In genomic region chr14:64247186-64247585, GRCh38 we compare ENCODE assay signal across 36 cellular contexts. TPM values are rescaled to one million over a fixed set of nuclear protein-coding genes. Genes with fewer than 3 reads are reported as not detected.
"Had no signal": no experiment of that assay in that cellular context is flagged by ENCODE, and none has a peak within 500 bp of the region (broad histone marks: within the 10 kb centered on the region; RNA-seq: fewer than 3 reads in every experiment).

No MANE protein-coding gene starts in this region.

- H3K4me3 ChIP-seq: MG63 had no signal

- H3K9me3 ChIP-seq: MG63 had no signal

- H3K36me3 ChIP-seq: MG63 had no signal

- DNase-seq: Karpas-422, Kasumi-1, MG63, MM.1S, MV-4-11, NCI-H1048, NCI-H1092, NCI-H1092 treated with DMSO at 0.1 percent for 48 hours, NCI-H1105, NCI-H1105 treated with DMSO at 0.1 percent for 48 hours, NCI-H1417, NCI-H1417 treated with DMSO at 0.1 percent for 48 hours, NCI-H1436, NCI-H1436 treated with DMSO at 0.1 percent for 48 hours, NCI-H146, NCI-H1694, NCI-H1694 treated with DMSO at 0.1 percent for 48 hours, NCI-H187, NCI-H187 treated with DMSO at 0.1 percent for 48 hours, NCI-H1930, NCI-H2029, NCI-H2029 treated with DMSO at 0.1 percent for 48 hours, NCI-H2081, NCI-H2081 treated with DMSO at 0.1 percent for 48 hours, NCI-H2107, NCI-H2171, NCI-H2171 treated with DMSO at 0.1 percent for 48 hours, NCI-H2227 treated with DMSO at 0.1 percent for 48 hours, NCI-H226, NCI-H345, NCI-H446, NCI-H446 treated with DMSO at 0.1 percent for 48 hours, NCI-H510A, NCI-H510A treated with DMSO at 0.1 percent for 48 hours, NCI-H524 had no signal

- H3K27me3 ChIP-seq: MG63 had no signal

RNA-seq across cellular contexts. Expression of gene ESR2, which starts 47.0 kb away (rescaled TPM):
- total RNA-seq: M059J had no signal
